20 cellular contexts compared by ENCODE assay signal in the genomic region with DNA sequence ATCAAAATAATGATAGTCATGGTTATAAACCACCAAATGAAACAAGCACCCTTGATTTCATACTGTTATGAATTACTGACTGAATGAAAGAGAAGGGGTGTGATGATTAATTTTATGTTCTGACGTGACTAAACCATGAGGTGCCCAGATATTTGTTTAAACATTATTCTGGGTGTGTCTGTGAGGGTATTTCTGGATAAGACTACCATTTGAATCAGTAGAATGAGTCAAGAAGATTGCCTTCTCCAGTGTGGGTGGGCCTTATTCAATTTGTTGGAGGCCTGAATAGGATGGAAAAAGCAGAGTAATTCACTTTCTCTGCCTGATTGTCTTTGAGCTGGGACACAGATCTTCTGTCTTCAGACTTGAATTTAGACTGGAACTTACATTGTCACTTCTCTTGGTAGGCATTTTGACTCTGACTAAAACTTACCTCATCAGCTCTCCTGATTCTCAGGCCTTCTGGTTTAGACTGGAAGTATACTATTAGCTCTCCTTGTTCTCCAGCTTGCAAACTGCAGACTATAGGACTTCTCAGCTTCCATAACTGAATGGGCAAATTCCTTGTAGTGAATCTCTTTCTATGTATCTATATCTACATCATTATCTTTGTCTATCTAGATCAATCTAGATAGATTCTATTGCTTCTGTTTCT.
DNase-seq lines count a peak whose midpoint lies in the region; ATAC-seq, FAIRE-seq and TF ChIP-seq lines count a peak whose summit lies in the region.
"Had no signal": no experiment of that assay in that cellular context is flagged by ENCODE, and none has a peak within 500 bp of the region (broad histone marks: within the 10 kb centered on the region; RNA-seq: fewer than 3 reads in every experiment).

No MANE protein-coding gene starts in this region.

- POLR2A ChIA-PET in A673 (lab: Charles Lee; ENCODE audit: low non-redundant PET): no interaction called here

- CTCF ChIA-PET in A673 (lab: Charles Lee): no interaction called here

- no peak overlapping the region for H3K27ac ChIP-seq in caudate nucleus (ENCODE audit: low read depth, low read length)
- H3K27ac ChIP-seq in A673 (ENCODE audit: low read depth, low read length, poor library complexity, severe bottlenecking): no peak overlapping the region

- H3K9me3 ChIP-seq in adipocyte (ENCODE audit: control insufficient read depth, low read length) (peaks cover 5% of the 10 kb centered on the region), A673 (ENCODE audit: low read depth, low read length, poor library complexity, severe bottlenecking) (no peaks in the 10 kb centered on the region)

- ATAC-seq in HG02981 (IDR thresholded peaks at IDR 0.05; ENCODE audit: unreplicated experiment): no peak
- ATAC-seq: HCT116, SK-N-SH treated with all-trans-retinoic acid at 6 μM for 48 hours had no signal

- DNase-seq in EH (ENCODE audit: low read depth) (peak; percentile 36), HTR-8/SVneo (ENCODE audit: insufficient read length, low spot score) (no peak), adipocyte (ENCODE audit: low read depth) (no peak), fibroblast of the aortic adventitia (ENCODE audit: low read depth) (peak; percentile 48), caudate nucleus (lab: John Stamatoyannopoulos, UW) (no peak), A673 (ENCODE audit: low spot score) (no peak), amniotic stem cell (lab: John Stamatoyannopoulos, UW) (no peak)
- DNase-seq: Calu3; CD4-positive, alpha-beta T cell; DMS79; KBM-7; NCI-H1092 treated with DMSO at 0.1 percent for 48 hours; NCI-H1694; NCI-H2107; NCI-H345; NCI-H526 treated with DMSO at 0.1 percent for 48 hours had no signal

- H3K9ac ChIP-seq in adipocyte (ENCODE audit: low read length): peak overlapping the region; percentile 42

- BruUV-seq in A673 (replicated peaks; lab: Mats Ljungman, UMichigan): no TSS peak

- H3K36me3 ChIP-seq in adipocyte (ENCODE audit: control insufficient read depth, insufficient read depth, low read length, severe bottlenecking) (no peaks in the 10 kb centered on the region), A673 (ENCODE audit: insufficient read depth, low read length, poor library complexity, severe bottlenecking) (no peaks in the 10 kb centered on the region)

- no peak for TF ChIP-seq CTCF in fibroblast of the aortic adventitia (IDR thresholded peaks at IDR 0.05; ENCODE audit: insufficient read depth, low read length)
- TF ChIP-seq CTCF in A673 (conservative IDR thresholded peaks at IDR 0.05; ENCODE audit: low read depth, low read length): no peak

- H3K4me3 ChIP-seq in adipocyte (ENCODE audit: low read length): no peak overlapping the region
- no peak overlapping the region for H3K4me3 ChIP-seq in fibroblast of the aortic adventitia (ENCODE audit: low read depth, low read length)
- no peak overlapping the region for H3K4me3 ChIP-seq in A673 (ENCODE audit: low read depth, low read length, poor library complexity, severe bottlenecking)

- peaks cover 21% of the 10 kb centered on the region for H3K4me1 ChIP-seq in adipocyte (ENCODE audit: control insufficient read depth, insufficient read depth, low read length)
- H3K4me1 ChIP-seq in A673 (ENCODE audit: insufficient read depth, low read length, poor library complexity, severe bottlenecking): no peaks in the 10 kb centered on the region

- intact Hi-C loops in A673 (cut with micrococcal nuclease; ENCODE audit: unreplicated experiment): no loop called here

- FAIRE-seq in HTR-8/SVneo (lab: Jason Lieb, UNC): peak; percentile 40
- FAIRE-seq: A204.1 had no signal

- no peaks in the 10 kb centered on the region for H3K27me3 ChIP-seq in adipocyte (replicated peaks; ENCODE audit: control insufficient read depth, insufficient read depth, low read length)
- no peaks in the 10 kb centered on the region for H3K27me3 ChIP-seq in A673 (replicated peaks; ENCODE audit: insufficient read depth, low read depth, low read length, poor library complexity)

Comparison
In these comparisons a context has a peak if more than half of its experiments do, and no peak if none do; other contexts are left out.
1. DNase-seq: peak in EH (single experiment) and fibroblast of the aortic adventitia (single experiment); none in HTR-8/SVneo (single experiment), adipocyte (single experiment), caudate nucleus (0 of 61), A673 (single experiment) and amniotic stem cell (single experiment).